In genomic region chr2:163767097-163767496, GRCh38 we compare ENCODE assay signal across 28 cellular contexts. TPM values are rescaled to one million over a fixed set of nuclear protein-coding genes. Genes with fewer than 3 reads are reported as not detected.
"Had no signal": no experiment of that assay in that cellular context is flagged by ENCODE, and none has a peak within 500 bp of the region (broad histone marks: within the 10 kb centered on the region; RNA-seq: fewer than 3 reads in every experiment).

No MANE protein-coding gene starts in this region.

- H3K36me3 Mint-ChIP-seq: naive thymus-derived CD4-positive, alpha-beta T cell; natural killer cell treated with Interleukin-12 subunit alpha and Interleukin-12 subunit beta and Interleukin-15 and Interleukin-18, amount 100 ng/mL, for 72 hours; type B pancreatic cell had no signal

- H3K79me2 ChIP-seq: parathyroid adenoma had no signal

- H3K4me1 Mint-ChIP-seq: naive thymus-derived CD4-positive, alpha-beta T cell had no signal

- H3K4me1 ChIP-seq: left lung, parathyroid adenoma, psoas muscle, suprapubic skin, tibial nerve, uterus had no signal

- H3K27ac Mint-ChIP-seq: naive thymus-derived CD4-positive, alpha-beta T cell; natural killer cell treated with Interleukin-12 subunit alpha and Interleukin-12 subunit beta and Interleukin-15 and Interleukin-18, amount 100 ng/mL, for 72 hours; stimulated activated naive CD8-positive, alpha-beta T cell treated with anti-CD3 and anti-CD28 coated beads, Interleukin-15, Interleukin-2, amounts not matched to agents 100 ng/mL and 50 ng/mL, for 24 hours; type B pancreatic cell had no signal

- H3K9ac ChIP-seq: parathyroid adenoma had no signal

- FAIRE-seq: keratinocyte had no signal

- H3K9me3 ChIP-seq: left lung, mucosa of descending colon, neutrophil, psoas muscle, suprapubic skin, thoracic aorta, tibial nerve, uterus had no signal

- H2AFZ ChIP-seq: parathyroid adenoma had no signal

- H3K27me3 Mint-ChIP-seq: naive thymus-derived CD4-positive, alpha-beta T cell; natural killer cell treated with Interleukin-12 subunit alpha and Interleukin-12 subunit beta and Interleukin-15 and Interleukin-18, amount 100 ng/mL, for 72 hours; stimulated activated naive CD8-positive, alpha-beta T cell treated with anti-CD3 and anti-CD28 coated beads, Interleukin-15, Interleukin-2, amounts not matched to agents 100 ng/mL and 50 ng/mL, for 24 hours; type B pancreatic cell had no signal

- ATAC-seq: left cardiac atrium; left lung; mucosa of descending colon; naive thymus-derived CD4-positive, alpha-beta T cell; natural killer cell treated with Interleukin-12 subunit alpha and Interleukin-12 subunit beta and Interleukin-15 and Interleukin-18, amount 100 ng/mL, for 72 hours; psoas muscle; sciatic nerve had no signal

- H3K27ac ChIP-seq: left lung, neutrophil, parathyroid adenoma, psoas muscle, skin epidermis, suprapubic skin, thoracic aorta, tibial nerve, uterus had no signal

- H3K36me3 ChIP-seq: left lung, neutrophil, suprapubic skin, thoracic aorta, tibial nerve, uterus had no signal

- H3K4me3 Mint-ChIP-seq: naive thymus-derived CD4-positive, alpha-beta T cell; natural killer cell treated with Interleukin-12 subunit alpha and Interleukin-12 subunit beta and Interleukin-15 and Interleukin-18, amount 100 ng/mL, for 72 hours; stimulated activated naive CD8-positive, alpha-beta T cell treated with anti-CD3 and anti-CD28 coated beads, Interleukin-15, Interleukin-2, amounts not matched to agents 100 ng/mL and 50 ng/mL, for 24 hours; type B pancreatic cell had no signal

- H3K27me3 ChIP-seq: left lung, neutrophil, suprapubic skin, tibial nerve, uterus had no signal

- H3K4me3 ChIP-seq: left lung, lung, mucosa of descending colon, psoas muscle, skin epidermis, suprapubic skin, thoracic aorta, tibial nerve, uterus had no signal

- DNase-seq: head of caudate nucleus; hippocampal formation; kidney glomerular epithelial cell; left cardiac atrium; left lung; midbrain; mucosa of descending colon; naive thymus-derived CD4-positive, alpha-beta T cell; occipital lobe; psoas muscle; stimulated activated CD4-positive, alpha-beta T cell treated with anti-CD3 and anti-CD28 coated beads, Interleukin-12 subunit alpha, Interleukin-12 subunit beta, amount 100 ng/mL, for 4 hours; stimulated activated CD4-positive, alpha-beta T cell treated with anti-CD3 and anti-CD28 coated beads, Interleukin-15, amount 100 ng/mL, for 24 hours; stimulated activated CD4-positive, alpha-beta T cell treated with anti-CD3 and anti-CD28 coated beads, Interleukin-2, amount 100 ng/mL, for 24 hours; stimulated activated CD4-positive, alpha-beta T cell treated with anti-CD3 and anti-CD28 coated beads, Interleukin-4, amount 100 ng/mL, for 1 hour; stimulated activated naive CD4-positive, alpha-beta T cell; uterus had no signal

RNA-seq across cellular contexts. Expression of gene FIGN, which starts 31.3 kb away (rescaled TPM):
- total RNA-seq: natural killer cell treated with Interleukin-12 subunit alpha and Interleukin-12 subunit beta and Interleukin-15 and Interleukin-18, amount 100 ng/mL, for 72 hours had no signal
- polyA plus RNA-seq: naive thymus-derived CD4-positive, alpha-beta T cell had no signal
